8 cellular contexts compared by ENCODE assay signal in genomic region chr10:87817873-87818504, GRCh38. TPM values are rescaled to one million over a fixed set of nuclear protein-coding genes. Genes with fewer than 3 reads are reported as not detected.
DNase-seq lines count a peak whose midpoint lies in the region; ATAC-seq and TF ChIP-seq lines count a peak whose summit lies in the region.

Gene ATAD1 (minus strand): TSS chr10:87818226. CDS start chr10:87814599, 3,627 bp downstream.

- no peaks in the 10 kb centered on the region for H3K36me3 Mint-ChIP-seq in natural killer cell

- peak; percentile 65 for ATAC-seq in GM21717 (IDR thresholded peaks at IDR 0.05; ENCODE audit: unreplicated experiment)
- ATAC-seq in natural killer cell, result peak; percentile 78 to 92 (median 86)
- peak; percentile 94 for ATAC-seq in stimulated activated naive CD8-positive, alpha-beta T cell treated with anti-CD3 and anti-CD28 coated beads, Interleukin-15, Interleukin-2, amounts not matched to agents 100 U/mL and 50 U/mL, for 24 hours

- TF ChIP-seq CTCF in Peyer's patch (IDR thresholded peaks at IDR 0.05), result peak in 4 of 6 experiments; percentile 10 to 42 (median 22)
- peak; percentile 17 for TF ChIP-seq CTCF in fibroblast of mammary gland (conservative IDR thresholded peaks at IDR 0.05; ENCODE audit: control insufficient read depth, insufficient read depth, low read depth, low read length)
- TF ChIP-seq CTCF in natural killer cell (IDR thresholded peaks at IDR 0.05), result no peak

- H3K4me3 Mint-ChIP-seq in natural killer cell, result peak within 1 kb of the TSS; percentile 95

- peak within 1 kb of the TSS; percentile 86 to 90 (median 88) for H3K27ac ChIP-seq in Peyer's patch

- H3K4me1 Mint-ChIP-seq in natural killer cell, result peaks cover 38 to 41% of the 10 kb centered on the region in 2 donors

- no peaks in the 10 kb centered on the region for H3K27me3 ChIP-seq in Peyer's patch

- peak within 1 kb of the TSS; percentile 96 to 97 for H3K27ac Mint-ChIP-seq in natural killer cell

- TF ChIP-seq POLR2A in Peyer's patch (IDR thresholded peaks at IDR 0.05), result peak; percentile 55 to 63

- DNase-seq in DMS79 (lab: John Stamatoyannopoulos, UW) (peak; percentile 67), KG1 (lab: John Stamatoyannopoulos, UW) (peak; percentile 56), Peyer's patch (peak; percentile 85 to 94 (median 90)), fibroblast of mammary gland (ENCODE audit: low read depth) (peak; percentile 72), natural killer cell (peak; percentile 82)
- DNase-seq in activated T-helper 1 cell treated with anti-CD3 and anti-CD28 coated beads, Interleukin-2, amount 50 U/mL, for 16 hours (ENCODE audit: low read depth in 1 of 2, low spot score in 1 of 2), result peak; percentile 74 to 81
- DNase-seq in stimulated activated naive CD8-positive, alpha-beta T cell treated with anti-CD3 and anti-CD28 coated beads, Interleukin-15, Interleukin-2, amounts not matched to agents 100 U/mL and 50 U/mL, for 24 hours, result peak; percentile 88

- H3K27me3 Mint-ChIP-seq in natural killer cell (ENCODE audit: low read depth in 2 of 2), result peaks cover 0 to 2% of the 10 kb centered on the region in 2 donors

- peaks cover 0 to 29% (median 2%) of the 10 kb centered on the region in 4 donors for H3K4me1 ChIP-seq in Peyer's patch

- no peaks in the 10 kb centered on the region for H3K36me3 ChIP-seq in Peyer's patch

- intact Hi-C loops in natural killer cell (cut with micrococcal nuclease), result loop anchor here (1.0 to 5.0 kb wide), 2 partner anchors 45 to 1174 kb away; partner anchors contain the start of genes FAS, KLLN and PTEN

- peak within 1 kb of the TSS; percentile 66 to 87 (median 71) for H3K4me3 ChIP-seq in Peyer's patch
- peak within 1 kb of the TSS; percentile 93 for H3K4me3 ChIP-seq in fibroblast of mammary gland (ENCODE audit: control insufficient read depth, low read depth, low read length)

- no peaks in the 10 kb centered on the region for H3K9me3 ChIP-seq in Peyer's patch

- H3K9me3 Mint-ChIP-seq in natural killer cell, result no peaks in the 10 kb centered on the region

RNA-seq across cellular contexts. Expression of gene ATAD1, which starts in this region (rescaled TPM):
- total RNA-seq in Peyer's patch, result 10 to 100 TPM; 27.2 to 36.3 (median 32.2) TPM
- 10 to 100 TPM; 37.5 to 55.2 (median 43.0) TPM for total RNA-seq in natural killer cell

Comparison
In these comparisons a context has a peak if more than half of its experiments do, and no peak if none do; other contexts are left out.
1. Peak in every context shown above with its lines: DNase-seq, ATAC-seq, H3K4me3 ChIP-seq and H3K27ac ChIP-seq.